Comparison of ENCODE assay signal across 34 cellular contexts in genomic region chr14:101125719-101126375, GRCh38.
DNase-seq lines count a peak whose midpoint lies in the region; ATAC-seq, FAIRE-seq and TF ChIP-seq lines count a peak whose summit lies in the region.
"Had no signal": no experiment of that assay in that cellular context is flagged by ENCODE, and none has a peak within 500 bp of the region (broad histone marks: within the 10 kb centered on the region; RNA-seq: fewer than 3 reads in every experiment).

No MANE protein-coding gene starts in this region.

- H3K9ac ChIP-seq in kidney (ENCODE audit: low read length in 2 of 2), result no peak overlapping the region
- H3K9ac ChIP-seq in H9 (ENCODE audit: extremely low read depth, insufficient read length, low read length), result no peak overlapping the region

- no peaks in the 10 kb centered on the region for H3K36me3 Mint-ChIP-seq in H9 (ENCODE audit: insufficient read depth in 1 of 3, low read depth in 3 of 3)
- H3K36me3 Mint-ChIP-seq: natural killer cell had no signal

- H3K9me3 ChIP-seq in BE2C (no peaks in the 10 kb centered on the region), kidney (ENCODE audit: control insufficient read depth in 1 of 2, low read length in 2 of 2) (no peaks in the 10 kb centered on the region), H9 (ENCODE audit: control insufficient read depth, low read depth, low read length) (no peaks in the 10 kb centered on the region)
- H3K9me3 ChIP-seq: HAP-1, mucosa of descending colon, thoracic aorta had no signal

- ATAC-seq in sciatic nerve (no peak), GM18498 (IDR thresholded peaks at IDR 0.05; ENCODE audit: unreplicated experiment) (no peak)
- ATAC-seq: esophagus mucosa; mucosa of descending colon; natural killer cell; stimulated activated naive CD8-positive, alpha-beta T cell treated with anti-CD3 and anti-CD28 coated beads, Interleukin-15, Interleukin-2, amounts not matched to agents 100 U/mL and 50 U/mL, for 24 hours; T-helper 17 cell had no signal

- no peak for TF ChIP-seq CTCF in BE2C (IDR thresholded peaks at IDR 0.05; ENCODE audit: low read depth, low read length)
- TF ChIP-seq CTCF in kidney (IDR thresholded peaks at IDR 0.05; ENCODE audit: borderline replicate concordance, extremely low read depth, insufficient read depth), result no peak
- no peak for TF ChIP-seq CTCF in H9 (conservative IDR thresholded peaks at IDR 0.05)

- intact Hi-C loops in kidney (cut with DNase I) (no loop called here), sciatic nerve (cut with DNase I) (no loop called here)

- H3K4me3 ChIP-seq in BE2C (ENCODE audit: low read depth, low read length) (no peak overlapping the region), kidney (ENCODE audit: low read length in 2 of 2) (no peak overlapping the region)
- H3K4me3 ChIP-seq: HAP-1, mucosa of descending colon, SK-N-MC, skin epidermis, thoracic aorta had no signal

- H3K4me2 ChIP-seq in H9 (ENCODE audit: insufficient read depth, insufficient read length, low read length), result no peak overlapping the region

- no peak overlapping the region for H3K23ac ChIP-seq in H9 (ENCODE audit: insufficient read length, low read depth, low read length)

- WGBS in H9 (ENCODE audit: extremely low coverage, insufficient read length, low lambda C conversion rate), result no CpG with 5 or more reads among the region's 25 CpGs

- H3K14ac ChIP-seq in H9 (ENCODE audit: insufficient read depth, low read length), result no peak overlapping the region; the same call in 1 of the 2 replicates

- H3K79me2 ChIP-seq in H9 (ENCODE audit: insufficient read depth, low read length), result no peaks in the 10 kb centered on the region

- FAIRE-seq in kidney (lab: Jason Lieb, UNC), result no peak
- FAIRE-seq: GM12891 had no signal

- no peak overlapping the region for H3K4me3 Mint-ChIP-seq in H9
- H3K4me3 Mint-ChIP-seq: B cell; dendritic cell treated with granulocyte-macrophage colony-stimulating factor and Interleukin-4, amounts not matched to agents 40 ng/mL and 50 ng/mL, for 4 days; natural killer cell; T-helper 17 cell had no signal

- H3K27me3 Mint-ChIP-seq in H9 (ENCODE audit: low read depth), result peaks cover 24% of the 10 kb centered on the region

- no peaks in the 10 kb centered on the region for H3K36me3 ChIP-seq in BE2C
- H3K36me3 ChIP-seq in kidney (ENCODE audit: control insufficient read depth in 1 of 2, insufficient read depth in 2 of 2, low read length in 2 of 2), result no peaks in the 10 kb centered on the region
- H3K36me3 ChIP-seq: HAP-1, thoracic aorta had no signal

- no peak overlapping the region for H2BK5ac ChIP-seq in H9 (ENCODE audit: insufficient read length, low read length)

- H4K20me1 ChIP-seq in H9 (ENCODE audit: control insufficient read depth, insufficient read depth, insufficient read length), result no peaks in the 10 kb centered on the region

- H3K18ac ChIP-seq in H9 (ENCODE audit: insufficient read length, low read depth, low read length), result no peak overlapping the region

- no peak overlapping the region for H3T11ph ChIP-seq in H9 (ENCODE audit: low read length)

- H3K27ac ChIP-seq in kidney (ENCODE audit: low read depth in 2 of 2, low read length in 2 of 2) (no peak overlapping the region), H9 (ENCODE audit: insufficient read length, low read depth, low read length) (no peak overlapping the region)
- H3K27ac ChIP-seq: HL-60, SK-N-MC, skin epidermis, thoracic aorta had no signal

- no peak overlapping the region for H3K4ac ChIP-seq in H9 (ENCODE audit: low read depth, low read length)

- no peak overlapping the region for H3K27ac Mint-ChIP-seq in H9
- H3K27ac Mint-ChIP-seq: B cell; dendritic cell treated with granulocyte-macrophage colony-stimulating factor and Interleukin-4, amounts not matched to agents 40 ng/mL and 50 ng/mL, for 4 days; natural killer cell; T-helper 17 cell had no signal

- no peak overlapping the region for H2BK20ac ChIP-seq in H9 (ENCODE audit: low read depth, low read length, poor library complexity, severe bottlenecking)

- H2BK120ac ChIP-seq in H9 (ENCODE audit: low read depth, low read length, poor library complexity, severe bottlenecking), result no peak overlapping the region

- no peak overlapping the region for H4K91ac ChIP-seq in H9 (ENCODE audit: insufficient read length, low read depth, low read length)

- no peak overlapping the region for H3K56ac ChIP-seq in H9 (ENCODE audit: insufficient read length, low read depth, low read length)

- DNase-seq in BE2C, result peak; percentile 3
- DNase-seq in Daoy (ENCODE audit: low read depth), result peak; percentile 1
- peak; percentile 50 for DNase-seq in kidney
- peak; percentile 43 for DNase-seq in sciatic nerve (ENCODE audit: low spot score)
- DNase-seq in NCI-H2107 treated with DMSO at 0.1 percent for 48 hours (lab: John Stamatoyannopoulos, UW; ENCODE audit: unreplicated experiment), result no peak
- DNase-seq in H9, result no peak
- DNase-seq in SKM-1 treated with dmso at 0.1 percent for 144 hours (lab: John Stamatoyannopoulos, UW; ENCODE audit: unreplicated experiment), result no peak
- DNase-seq: ACHN; activated CD4-positive, alpha-beta T cell treated with anti-CD3 and anti-CD28 coated beads, Interleukin-2, amount 50 U/mL, for 4 hours; activated naive CD4-positive, alpha-beta T cell; central memory CD4-positive, alpha-beta T cell; DMS153; foreskin fibroblast; KBM-7; kidney glomerular epithelial cell; mucosa of descending colon; natural killer cell; NCI-H1092; NCI-H1694; NCI-H446 treated with DMSO at 0.1 percent for 48 hours; occipital lobe; stimulated activated CD4-positive, alpha-beta T cell treated with anti-CD3 and anti-CD28 coated beads, Interleukin-1b, Interleukin-23, amount 100 ng/mL, for 48 hours; stimulated activated naive CD8-positive, alpha-beta T cell treated with anti-CD3 and anti-CD28 coated beads, Interleukin-15, Interleukin-2, amounts not matched to agents 100 U/mL and 50 U/mL, for 24 hours; T-helper 17 cell had no signal

- H3K4me1 ChIP-seq in BE2C, result peaks cover 7% of the 10 kb centered on the region
- H3K4me1 ChIP-seq in kidney (ENCODE audit: control insufficient read depth in 1 of 2, insufficient read depth in 1 of 2, low read depth in 1 of 2, low read length in 2 of 2), result no peaks in the 10 kb centered on the region
- H3K4me1 ChIP-seq in H9 (ENCODE audit: insufficient read depth, low read length), result no peaks in the 10 kb centered on the region
- H3K4me1 ChIP-seq: HAP-1 had no signal

- H4K8ac ChIP-seq in H9 (replicated peaks; ENCODE audit: insufficient read length, low read depth, low read length), result no peak overlapping the region

- H2AFZ ChIP-seq in H9 (ENCODE audit: low read length), result no peak overlapping the region

- H3K27me3 ChIP-seq in BE2C, result no peaks in the 10 kb centered on the region
- H3K27me3 ChIP-seq in H9 (ENCODE audit: insufficient read depth, low read length), result no peaks in the 10 kb centered on the region

- no peak overlapping the region for H2BK15ac ChIP-seq in H9 (ENCODE audit: low read depth, low read length)

- no peaks in the 10 kb centered on the region; a peak in 1 of 5 replicates for H3K9me3 Mint-ChIP-seq in H9
- H3K9me3 Mint-ChIP-seq: dendritic cell treated with granulocyte-macrophage colony-stimulating factor and Interleukin-4, amounts not matched to agents 40 ng/mL and 50 ng/mL, for 4 days; natural killer cell had no signal

- H3K4me1 Mint-ChIP-seq in H9, result peaks cover 0 to 3% of the 10 kb centered on the region in 2 experiments; a peak in 1 of 4 replicates

- H3K79me1 ChIP-seq in H9 (ENCODE audit: insufficient read depth, low read depth, low read length, poor library complexity, severe bottlenecking), result no peaks in the 10 kb centered on the region

- no peaks in the 10 kb centered on the region for H3K23me2 ChIP-seq in H9 (ENCODE audit: insufficient read length, low read depth, low read length, poor library complexity, severe bottlenecking)

- no peak overlapping the region for H4K5ac ChIP-seq in H9 (ENCODE audit: insufficient read length, low read depth, low read length)

- H2BK12ac ChIP-seq in H9 (ENCODE audit: insufficient read length, low read depth, low read length), result no peak overlapping the region

- no peak overlapping the region for H2AK5ac ChIP-seq in H9 (ENCODE audit: insufficient read length, low read length)

Comparison
In these comparisons a context has a peak if more than half of its experiments do, and no peak if none do; other contexts are left out.
1. DNase-seq: peak in BE2C (single experiment), Daoy (single experiment), kidney (single experiment) and sciatic nerve (single experiment); none in NCI-H2107 treated with DMSO at 0.1 percent for 48 hours (single experiment), H9 (single experiment) and SKM-1 treated with dmso at 0.1 percent for 144 hours (single experiment).